19 cellular contexts compared by ENCODE assay signal in the genomic region with DNA sequence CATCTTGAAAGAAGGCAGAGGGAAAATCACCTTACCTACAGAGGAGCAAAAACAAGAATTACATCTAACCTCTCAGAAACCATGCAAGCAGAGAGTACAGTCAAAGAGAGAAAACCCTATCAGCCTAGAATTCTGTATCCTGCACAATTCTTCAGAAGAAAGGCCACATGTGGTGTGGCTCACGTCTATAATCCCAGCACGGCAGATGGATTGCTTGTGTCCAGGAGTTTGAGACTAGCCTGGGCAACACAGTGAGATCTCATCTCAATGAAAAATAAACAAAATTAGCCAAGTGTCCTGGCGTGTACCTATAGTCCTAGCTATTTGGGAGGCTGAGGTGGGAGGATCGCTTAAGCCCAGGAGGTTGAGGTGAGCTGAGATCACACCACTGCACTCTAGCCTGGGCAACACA. TPM values are rescaled to one million over a fixed set of nuclear protein-coding genes. Genes with fewer than 3 reads are reported as not detected.
DNase-seq lines count a peak whose midpoint lies in the region; ATAC-seq and TF ChIP-seq lines count a peak whose summit lies in the region.
"Had no signal": no experiment of that assay in that cellular context is flagged by ENCODE, and none has a peak within 500 bp of the region (broad histone marks: within the 10 kb centered on the region; RNA-seq: fewer than 3 reads in every experiment).

No MANE protein-coding gene starts in this region.

- no peaks in the 10 kb centered on the region for H3K36me3 ChIP-seq in colonic mucosa
- H3K36me3 ChIP-seq: neutrophil had no signal

- H3K27ac Mint-ChIP-seq in activated CD4-positive, alpha-beta T cell treated with anti-CD3 and anti-CD28 coated beads, Interleukin-2, amount 10 ng/mL, durations not matched to agents 24 days and 14 days = peak overlapping the region; percentile 56
- peak overlapping the region; percentile 39 for H3K27ac Mint-ChIP-seq in endothelial cell (ENCODE audit: unreplicated experiment)

- no peak for TF ChIP-seq CTCF in endothelial cell (IDR thresholded peaks at IDR 0.05; ENCODE audit: unreplicated experiment)
- TF ChIP-seq CTCF in colonic mucosa (IDR thresholded peaks at IDR 0.05) = no peak

- H3K27me3 Mint-ChIP-seq in activated CD4-positive, alpha-beta T cell treated with anti-CD3 and anti-CD28 coated beads, Interleukin-2, amount 10 ng/mL, durations not matched to agents 24 days and 14 days = no peaks in the 10 kb centered on the region
- no peaks in the 10 kb centered on the region for H3K27me3 Mint-ChIP-seq in endothelial cell (ENCODE audit: unreplicated experiment)
- H3K27me3 Mint-ChIP-seq: brain had no signal

- H3K9me3 Mint-ChIP-seq in activated CD4-positive, alpha-beta T cell treated with anti-CD3 and anti-CD28 coated beads, Interleukin-2, amount 10 ng/mL, durations not matched to agents 24 days and 14 days = no peaks in the 10 kb centered on the region
- H3K9me3 Mint-ChIP-seq in endothelial cell (ENCODE audit: unreplicated experiment) = no peaks in the 10 kb centered on the region
- H3K9me3 Mint-ChIP-seq: brain had no signal

- no peak overlapping the region for H3K9ac ChIP-seq in colonic mucosa (ENCODE audit: low read depth in 2 of 2, low read length in 2 of 2)

- H3K9me3 ChIP-seq in colonic mucosa = no peaks in the 10 kb centered on the region
- H3K9me3 ChIP-seq: A549, gastroesophageal sphincter, neutrophil had no signal

- peaks cover 27% of the 10 kb centered on the region for H3K4me1 Mint-ChIP-seq in activated CD4-positive, alpha-beta T cell treated with anti-CD3 and anti-CD28 coated beads, Interleukin-2, amount 10 ng/mL, durations not matched to agents 24 days and 14 days
- H3K4me1 Mint-ChIP-seq in endothelial cell (ENCODE audit: unreplicated experiment) = peaks cover 7% of the 10 kb centered on the region

- ATAC-seq in GM21529 (IDR thresholded peaks at IDR 0.05; ENCODE audit: unreplicated experiment) (peak; percentile 83), HG03159 (IDR thresholded peaks at IDR 0.05; ENCODE audit: unreplicated experiment) (peak; percentile 49), GM18909 (IDR thresholded peaks at IDR 0.05; ENCODE audit: poor library complexity, unreplicated experiment) (no peak)
- ATAC-seq: A549, gastroesophageal sphincter had no signal

- no peaks in the 10 kb centered on the region for H3K4me1 ChIP-seq in colonic mucosa

- H3K36me3 Mint-ChIP-seq in activated CD4-positive, alpha-beta T cell treated with anti-CD3 and anti-CD28 coated beads, Interleukin-2, amount 10 ng/mL, durations not matched to agents 24 days and 14 days (ENCODE audit: low read depth) = peaks cover 17% of the 10 kb centered on the region
- peaks cover 12% of the 10 kb centered on the region for H3K36me3 Mint-ChIP-seq in endothelial cell (ENCODE audit: low read depth, unreplicated experiment)

- no peak overlapping the region for H3K27ac ChIP-seq in colonic mucosa
- H3K27ac ChIP-seq: A549, gastroesophageal sphincter, neutrophil, PC-9 had no signal

- H3K4me3 ChIP-seq in colonic mucosa = no peak overlapping the region
- H3K4me3 ChIP-seq: A549, gastroesophageal sphincter, PC-9 had no signal

- DNase-seq in activated CD4-positive, alpha-beta T cell treated with anti-CD3 and anti-CD28 coated beads, Interleukin-2, amount 10 ng/mL, durations not matched to agents 24 days and 14 days = no peak
- no peak for DNase-seq in activated CD4-positive, alpha-beta T cell treated with anti-CD3 and anti-CD28 coated beads, Interleukin-2, amount 50 U/mL, for 4 hours
- no peak for DNase-seq in endothelial cell (ENCODE audit: low spot score)
- no peak for DNase-seq in colonic mucosa
- DNase-seq in NCI-H187 (lab: John Stamatoyannopoulos, UW) = no peak
- DNase-seq: activated CD4-positive, CD25-positive, alpha-beta regulatory T cell; activated effector memory CD4-positive, alpha-beta T cell treated with anti-CD3 and anti-CD28 coated beads, Interleukin-2, amount 50 U/mL, for 16 hours; effector memory CD4-positive, alpha-beta T cell; GDM1; mesenchymal stem cell; NCI-H1048; PC-9 had no signal

- H3K4me3 Mint-ChIP-seq in activated CD4-positive, alpha-beta T cell treated with anti-CD3 and anti-CD28 coated beads, Interleukin-2, amount 10 ng/mL, durations not matched to agents 24 days and 14 days = peak overlapping the region; percentile 18
- peak overlapping the region; percentile 48 for H3K4me3 Mint-ChIP-seq in endothelial cell (ENCODE audit: unreplicated experiment)
- H3K4me3 Mint-ChIP-seq: brain had no signal

- intact Hi-C loops in activated CD4-positive, alpha-beta T cell treated with anti-CD3 and anti-CD28 coated beads, Interleukin-2, amount 10 ng/mL, durations not matched to agents 24 days and 14 days (cut with micrococcal nuclease) = no loop called here
- intact Hi-C loops in colonic mucosa (cut with DNase I) = no loop called here

- H3K27me3 ChIP-seq in colonic mucosa = no peaks in the 10 kb centered on the region
- H3K27me3 ChIP-seq: gastroesophageal sphincter, neutrophil had no signal

RNA-seq across cellular contexts. Expression of gene ATF7, which starts 48.2 kb away (rescaled TPM):
- 23.0 and 31.5 TPM in 2 replicates for total RNA-seq in activated CD4-positive, alpha-beta T cell treated with anti-CD3 and anti-CD28 coated beads, Interleukin-2, amount 10 ng/mL, durations not matched to agents 24 days and 14 days
- total RNA-seq in endothelial cell (ENCODE audit: unreplicated experiment) = 63.3 TPM
- total RNA-seq in colonic mucosa = 10 to 100 TPM; 31.1 to 38.5 TPM
